In genomic region chr3:188309437-188310269, GRCh38 we compare ENCODE assay signal across 8 cellular contexts.
DNase-seq lines count a peak whose midpoint lies in the region; ATAC-seq and TF ChIP-seq lines count a peak whose summit lies in the region.
"Had no signal": no experiment of that assay in that cellular context is flagged by ENCODE, and none has a peak within 500 bp of the region (broad histone marks: within the 10 kb centered on the region; RNA-seq: fewer than 3 reads in every experiment).

No MANE protein-coding gene starts in this region.

- no peak for TF ChIP-seq POLR2A in esophagus muscularis mucosa (IDR thresholded peaks at IDR 0.05; ENCODE audit: low read depth)

- H3K4me2 ChIP-seq in mesendoderm (ENCODE audit: low read length) = no peak overlapping the region

- no peak overlapping the region for H2BK5ac ChIP-seq in mesendoderm (ENCODE audit: low read length)

- H3K4me1 ChIP-seq in esophagus muscularis mucosa = peaks cover 5 to 61% (median 57%) of the 10 kb centered on the region in 4 donors
- no peaks in the 10 kb centered on the region for H3K4me1 ChIP-seq in mesendoderm (ENCODE audit: control insufficient read depth, low read depth, low read length)

- no peak overlapping the region for H3K23ac ChIP-seq in mesendoderm (ENCODE audit: low read length)

- H3K36me3 ChIP-seq in esophagus muscularis mucosa (peaks cover 0 to 15% (median 2%) of the 10 kb centered on the region in 4 donors), mesendoderm (ENCODE audit: control insufficient read depth, insufficient read depth, low read length) (no peaks in the 10 kb centered on the region)

- no peak for TF ChIP-seq EP300 in esophagus muscularis mucosa (IDR thresholded peaks at IDR 0.05)

- H3K27me3 ChIP-seq in esophagus muscularis mucosa = no peaks in the 10 kb centered on the region
- no peaks in the 10 kb centered on the region for H3K27me3 ChIP-seq in mesendoderm (ENCODE audit: insufficient read depth, low read length, poor library complexity)
- H3K27me3 ChIP-seq: ascending aorta had no signal

- no peaks in the 10 kb centered on the region for H3K27me3 Mint-ChIP-seq in type B pancreatic cell

- WGBS in esophagus muscularis mucosa = 73% methylated on average over 6 of the region's 6 CpGs
- 100% methylated on average over 1 of the region's 6 CpGs for WGBS in mesendoderm (ENCODE audit: extremely low coverage, insufficient coverage, low lambda C conversion rate)

- H2AK5ac ChIP-seq in mesendoderm (ENCODE audit: low read length) = no peak overlapping the region

- no peak overlapping the region for H4K8ac ChIP-seq in mesendoderm (ENCODE audit: low read depth, low read length)

- intact Hi-C loops in esophagus muscularis mucosa (cut with DNase I) = no loop called here

- no peak overlapping the region for H3K4ac ChIP-seq in mesendoderm (ENCODE audit: low read depth, low read length)

- peak; percentile 98 for ATAC-seq in GM18517 (IDR thresholded peaks at IDR 0.05; ENCODE audit: unreplicated experiment)
- peak; percentile 98 for ATAC-seq in GM21423 (IDR thresholded peaks at IDR 0.05; ENCODE audit: unreplicated experiment)
- peak; percentile 97 for ATAC-seq in HG03432 (IDR thresholded peaks at IDR 0.05; ENCODE audit: unreplicated experiment)

- H3K9ac ChIP-seq in mesendoderm (ENCODE audit: low read length) = no peak overlapping the region

- no peak overlapping the region for H3K56ac ChIP-seq in mesendoderm (ENCODE audit: low read length)

- H3K79me2 ChIP-seq in mesendoderm (ENCODE audit: control insufficient read depth, insufficient read depth, low read length) = no peaks in the 10 kb centered on the region

- H3K9me3 Mint-ChIP-seq in type B pancreatic cell = no peaks in the 10 kb centered on the region

- H3K9me3 ChIP-seq in esophagus muscularis mucosa = no peaks in the 10 kb centered on the region
- H3K9me3 ChIP-seq: ascending aorta had no signal

- H3K4me1 Mint-ChIP-seq in type B pancreatic cell (ENCODE audit: unreplicated experiment) = peaks cover 10% of the 10 kb centered on the region

- no peak overlapping the region for H3K4me3 Mint-ChIP-seq in type B pancreatic cell

- no peak overlapping the region for H4K5ac ChIP-seq in mesendoderm (ENCODE audit: low read length)

- TF ChIP-seq CTCF in esophagus muscularis mucosa (IDR thresholded peaks at IDR 0.05) (no peak), type B pancreatic cell (conservative IDR thresholded peaks at IDR 0.05) (no peak)

- H3K27ac ChIP-seq in esophagus muscularis mucosa (replicated peaks in 1 of 4) (peak overlapping the region in 3 of 4 donors; percentile 43 to 92 (median 58)), mesendoderm (ENCODE audit: low read depth, low read length) (no peak overlapping the region)

- H3K18ac ChIP-seq in mesendoderm (ENCODE audit: low read length) = no peak overlapping the region

- no peak overlapping the region for H3K27ac Mint-ChIP-seq in type B pancreatic cell

- no peak overlapping the region for H2BK15ac ChIP-seq in mesendoderm (replicated peaks; ENCODE audit: low read depth)

- H3K36me3 Mint-ChIP-seq in type B pancreatic cell = peaks cover 11% of the 10 kb centered on the region

- no peak overlapping the region for H2BK120ac ChIP-seq in mesendoderm (ENCODE audit: low read depth, low read length)

- DNase-seq in esophagus muscularis mucosa (ENCODE audit: extremely low spot score) = no peak
- DNase-seq in type B pancreatic cell (ENCODE audit: extremely low spot score, unreplicated experiment) = no peak
- no peak for DNase-seq in stimulated activated CD4-positive, alpha-beta T cell treated with anti-CD3 and anti-CD28 coated beads, Interleukin-1b, Interleukin-23, amount 100 ng/mL, for 48 hours
- DNase-seq in mesendoderm = no peak

- H3K4me3 ChIP-seq in esophagus muscularis mucosa = no peak overlapping the region
- no peak overlapping the region for H3K4me3 ChIP-seq in mesendoderm (ENCODE audit: low read length)
- H3K4me3 ChIP-seq: ascending aorta had no signal

- H3K79me1 ChIP-seq in mesendoderm (ENCODE audit: low read length) = peaks cover 7% of the 10 kb centered on the region
